Comparison of ENCODE assay signal across 11 cellular contexts in genomic region chr22:38882480-38882879, GRCh38. TPM values are rescaled to one million over a fixed set of nuclear protein-coding genes. Genes with fewer than 3 reads are reported as not detected.
DNase-seq lines count a peak whose midpoint lies in the region; ATAC-seq and TF ChIP-seq lines count a peak whose summit lies in the region.
"Had no signal": no experiment of that assay in that cellular context is flagged by ENCODE, and none has a peak within 500 bp of the region (broad histone marks: within the 10 kb centered on the region; RNA-seq: fewer than 3 reads in every experiment).

No MANE protein-coding gene starts in this region.

- H3K27me3 Mint-ChIP-seq in HFFc6 (ENCODE audit: insufficient read depth) = peaks cover 35% of the 10 kb centered on the region

- no peak overlapping the region for H2AFZ ChIP-seq in PC-9

- DNase-seq in AG08395 (ENCODE audit: low spot score) (peak; percentile 66), PC-9 (peak; percentile 74 to 79), globus pallidus (ENCODE audit: low spot score) (peak; percentile 55), ovary (peak; percentile 58 to 74 (median 67)), NCI-H82 (lab: John Stamatoyannopoulos, UW) (no peak), HFFc6 (no peak), NCI-H1694 (lab: John Stamatoyannopoulos, UW) (no peak)
- DNase-seq: kidney glomerular epithelial cell, SIG-M5 had no signal

- no peak for TF ChIP-seq CTCF in PC-9 (conservative IDR thresholded peaks at IDR 0.05)
- no peak for TF ChIP-seq CTCF in ovary (IDR thresholded peaks at IDR 0.05)
- TF ChIP-seq CTCF in HFFc6 (IDR thresholded peaks at IDR 0.05) = no peak

- CTCF ChIA-PET in PC-9 (lab: Charles Lee) = interaction anchor here (0.6 kb wide), 1 partner anchor 103 kb away, joined by 4 read pairs; no protein-coding TSS in a partner anchor

- H3K4me1 ChIP-seq in PC-9 (replicated peaks; ENCODE audit: insufficient read depth) (peaks cover 26% of the 10 kb centered on the region), ovary (ENCODE audit: insufficient read depth) (peaks cover 20% of the 10 kb centered on the region)

- no peak for TF ChIP-seq POLR2A in ovary (IDR thresholded peaks at IDR 0.05)

- no peak overlapping the region for H3K4me3 Mint-ChIP-seq in HFFc6
- H3K4me3 Mint-ChIP-seq: B cell had no signal

- H3K27ac ChIP-seq in PC-9 (no peak overlapping the region), ovary (peak overlapping the region; percentile 7 to 83)

- no peaks in the 10 kb centered on the region for H3K27me3 ChIP-seq in PC-9 (ENCODE audit: insufficient read depth, low read depth)
- H3K27me3 ChIP-seq in ovary = no peaks in the 10 kb centered on the region

- intact Hi-C loops in PC-9 (cut with micrococcal nuclease; ENCODE audit: unreplicated experiment) = no loop called here
- intact Hi-C loops in ovary (cut with DNase I) = loop anchor here in 1 of 4 donors (5.0 kb wide), 1 partner anchor 55 kb away; no protein-coding TSS in a partner anchor

- H3K36me3 ChIP-seq in PC-9 (ENCODE audit: low read depth) (no peaks in the 10 kb centered on the region), ovary (no peaks in the 10 kb centered on the region)

- no peak overlapping the region for H3K27ac Mint-ChIP-seq in HFFc6
- H3K27ac Mint-ChIP-seq: B cell had no signal

- ATAC-seq in GM18519 (IDR thresholded peaks at IDR 0.05; ENCODE audit: low FRiP score, unreplicated experiment) = no peak

- no peaks in the 10 kb centered on the region for H4K20me1 ChIP-seq in PC-9 (ENCODE audit: insufficient read depth)

- no peak for TF ChIP-seq EP300 in ovary (IDR thresholded peaks at IDR 0.05)

- WGBS in ovary, 3 donors = 20 to 30% (median 27%) methylated on average over 7 of the region's 7 CpGs

- H3F3A ChIP-seq in PC-9 (ENCODE audit: insufficient read depth, low read depth) = peaks cover 15% of the 10 kb centered on the region; the same call in 1 of the 2 replicates

- H3K9me3 ChIP-seq in PC-9 (ENCODE audit: insufficient read depth, low read depth) (no peaks in the 10 kb centered on the region; the same call in 1 of the 2 replicates), ovary (no peaks in the 10 kb centered on the region)

- peak overlapping the region; percentile 23 for H3K4me2 ChIP-seq in PC-9

- H3K4me1 Mint-ChIP-seq in HFFc6 (ENCODE audit: low read depth) = peaks cover 23% of the 10 kb centered on the region
- H3K4me1 Mint-ChIP-seq: B cell had no signal

- H3K79me2 ChIP-seq in PC-9 (ENCODE audit: low read depth) = no peaks in the 10 kb centered on the region

- H3K9me3 Mint-ChIP-seq in HFFc6 = no peaks in the 10 kb centered on the region

- no TSS peak for BruUV-seq in PC-9 (replicated peaks; lab: Mats Ljungman, UMichigan)

- POLR2A ChIA-PET in PC-9 (lab: Charles Lee; ENCODE audit: unreplicated experiment) = interaction anchor here (0.5 to 0.6 kb wide), 4 partner anchors 10 to 67 kb away, joined by 3 to 5 read pairs (median 4); no protein-coding TSS in a partner anchor

- no peak overlapping the region for H3K4me3 ChIP-seq in PC-9
- H3K4me3 ChIP-seq in ovary = no peak overlapping the region

- H3K9me2 ChIP-seq in PC-9 (ENCODE audit: insufficient read depth) = no peaks in the 10 kb centered on the region

- no peaks in the 10 kb centered on the region for H3K36me3 Mint-ChIP-seq in HFFc6 (ENCODE audit: low read depth)

RNA-seq across cellular contexts. Expression of gene CBX6, which starts 10.5 kb away (rescaled TPM):
- total RNA-seq in PC-9 (2021) (131 and 136 TPM in 2 replicates), ovary (100 to 1,000 TPM in 5 of 7 donors, 10 to 100 TPM in 2; 32.7 to 175 (median 120) TPM)
- polyA plus RNA-seq in ovary = 10 to 100 TPM; 22.6 to 26.4 TPM
- 10 to 100 TPM; 72.0 to 91.5 (median 75.3) TPM for total RNA-seq in HFFc6 (2021; fragmentation: NEBNext Ultra II Directional; extraction: Animal tissue kit (Norgen Biotek cat#: 25700))

RNA-seq across cellular contexts. Expression of gene NPTXR, which starts 38.7 kb away (rescaled TPM):
- 14.7 and 23.8 TPM in 2 replicates for total RNA-seq in PC-9 (2021)
- total RNA-seq in ovary = 10 to 100 TPM in 5 of 7 donors, 1 to 10 TPM in 2; 5.2 to 23.1 (median 15.4) TPM
- polyA plus RNA-seq in ovary = 1 to 10 TPM; 5.3 to 6.3 TPM
- total RNA-seq in HFFc6 (2021; fragmentation: NEBNext Ultra II Directional; extraction: Animal tissue kit (Norgen Biotek cat#: 25700)) = 1 to 10 TPM; 1.4 to 5.4 (median 1.6) TPM

Comparison
In these comparisons a context has a peak if more than half of its experiments do, and no peak if none do; other contexts are left out.
1. DNase-seq: peak in AG08395 (single experiment), PC-9 (2 of 2), globus pallidus (single experiment) and ovary (5 of 5); none in NCI-H82 (single experiment), HFFc6 (single experiment) and NCI-H1694 (single experiment).